Comparison of ENCODE assay signal across 1 cellular context in the genomic region with DNA sequence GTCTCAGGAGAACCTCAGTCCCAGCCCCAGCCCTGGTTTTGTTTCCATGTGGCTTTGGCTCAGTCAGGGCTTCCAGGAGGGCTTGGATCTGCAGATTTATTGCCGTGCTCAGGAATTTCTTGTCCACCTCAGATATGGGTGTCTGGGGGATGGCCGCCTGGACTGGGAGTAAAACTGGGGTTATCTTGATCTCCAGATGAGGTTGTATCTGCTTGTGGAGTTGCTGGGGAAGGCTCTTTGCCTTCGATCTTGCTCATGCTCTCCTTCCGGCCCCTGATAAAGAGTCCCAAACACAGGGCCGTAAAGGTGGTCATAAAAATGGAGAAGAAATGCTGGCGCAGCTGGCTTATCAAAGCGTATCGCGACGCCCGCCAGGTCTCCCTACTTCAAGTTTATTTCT.
TF ChIP-seq lines count a peak whose summit lies in the region.

No MANE protein-coding gene starts in this region.

TF ChIP-seq in K562, 482 proteins besides CTCF, POLR2A, EP300 and RAD21 (continues in another document):
- TF ChIP-seq RBM17 (IDR thresholded peaks at IDR 0.05; ENCODE audit: borderline replicate concordance, low read depth, low read length) (no peak), L3MBTL2 (IDR thresholded peaks at IDR 0.05) (peak; percentile 63; the same call in 1 of the 2 replicates), ZNF140 (CRISPR knock-in tag; IDR thresholded peaks at IDR 0.05) (no peak), TBL1XR1 (IDR thresholded peaks at IDR 0.05; ENCODE audit: low read length in 2 of 2) (peak in 1 of 2 experiments; percentile 67; a peak in 2 of 4 replicates), ZNF239 (CRISPR knock-in tag; IDR thresholded peaks at IDR 0.05) (no peak), CC2D1A (IDR thresholded peaks at IDR 0.05) (peak; percentile 22; the same call in 1 of the 2 replicates), PCBP1 (IDR thresholded peaks at IDR 0.05; ENCODE audit: low read depth, low read length, poor library complexity, severe bottlenecking) (no peak), ARID1B (IDR thresholded peaks at IDR 0.05) (peak; percentile 93), NCOA1 (IDR thresholded peaks at IDR 0.05; ENCODE audit: low read depth) (0 out of 2 replicates have a peak, but pooled peaks have one; percentile 25), NRF1 (conservative IDR thresholded peaks at IDR 0.05 in 1 of 2, IDR thresholded peaks at IDR 0.05 in 1 of 2) (peak; percentile 59 to 68), ZNF76 (CRISPR knock-in tag; IDR thresholded peaks at IDR 0.05; ENCODE audit: borderline replicate concordance) (no peak), ZBTB8A (IDR thresholded peaks at IDR 0.05; ENCODE audit: partially characterized antibody) (no peak), CBFA2T2 (conservative IDR thresholded peaks at IDR 0.05) (peak; percentile 88), ZBTB7A (IDR thresholded peaks at IDR 0.05; ENCODE audit: borderline replicate concordance, control insufficient read depth, low read depth, low read length) (peak; percentile 46; the same call in 1 of the 2 replicates), KLF16 (IDR thresholded peaks at IDR 0.05) (peak; percentile 82), NR4A1 (CRISPR knock-in tag; IDR thresholded peaks at IDR 0.05) (no peak), NR4A1 (tag; IDR thresholded peaks at IDR 0.05) (no peak), CCNT2 (IDR thresholded peaks at IDR 0.05; ENCODE audit: borderline replicate concordance, extremely low read depth, insufficient read length, low read depth, low read length) (peak; percentile 73), MYNN (IDR thresholded peaks at IDR 0.05) (no peak), MYNN (CRISPR knock-in tag; IDR thresholded peaks at IDR 0.05) (no peak), ZNF134 (CRISPR knock-in tag; conservative IDR thresholded peaks at IDR 0.05) (peak; percentile 67), ELF1 (tag; IDR thresholded peaks at IDR 0.05) (0 out of 2 replicates have a peak, but pooled peaks have one; percentile 27), TEAD4 (IDR thresholded peaks at IDR 0.05; ENCODE audit: low read length) (peak; percentile 93), TEAD4 (CRISPR knock-in tag; IDR thresholded peaks at IDR 0.05; ENCODE audit: borderline replicate concordance) (no peak), ETV1 (tag; conservative IDR thresholded peaks at IDR 0.05; ENCODE audit: low read depth) (peak; percentile 61), BHLHE40 (IDR thresholded peaks at IDR 0.05; ENCODE audit: low read length) (0 out of 2 replicates have a peak, but pooled peaks have one; percentile 10), RBM25 (IDR thresholded peaks at IDR 0.05; ENCODE audit: low read depth, low read length, severe bottlenecking) (no peak), FOXJ2 (tag; IDR thresholded peaks at IDR 0.05) (no peak), HNRNPH1 (optimal IDR thresholded peaks at IDR 0.05; ENCODE audit: low read depth, low read length) (no peak), NR2C2 (CRISPR knock-in tag; IDR thresholded peaks at IDR 0.05) (no peak), NR2C2 (tag; IDR thresholded peaks at IDR 0.05) (peak; percentile 46; the same call in 1 of the 2 replicates), SOX6 (IDR thresholded peaks at IDR 0.05) (peak; percentile 82), ZEB2 (IDR thresholded peaks at IDR 0.05) (peak; percentile 50), TCFL5 (CRISPR knock-in tag; conservative IDR thresholded peaks at IDR 0.05) (no peak), PYGO2 (tag; IDR thresholded peaks at IDR 0.05) (no peak), RCOR1 (IDR thresholded peaks at IDR 0.05; ENCODE audit: borderline replicate concordance in 1 of 2, low read depth in 2 of 2, low read length in 2 of 2) (peak in 1 of 2 experiments; percentile 94; a peak in 3 of 4 replicates), CXXC5 (CRISPR knock-in tag; IDR thresholded peaks at IDR 0.05) (peak; percentile 56), POLR2AphosphoS5 (IDR thresholded peaks at IDR 0.05; ENCODE audit: control insufficient read depth, insufficient read depth, low read depth, low read length) (peak; percentile 69; the same call in 1 of the 2 replicates), NFE2 (IDR thresholded peaks at IDR 0.05; ENCODE audit: low read depth) (0 out of 2 replicates have a peak, but pooled peaks have one; percentile 19), NFYB (IDR thresholded peaks at IDR 0.05; ENCODE audit: extremely low read depth, insufficient read length) (no peak), HMGN3 (IDR thresholded peaks at IDR 0.05; ENCODE audit: borderline replicate concordance, extremely low read depth, insufficient read length, low read depth, low read length) (peak; percentile 63), NR2C1 (IDR thresholded peaks at IDR 0.05) (no peak), NR2C1 (tag; IDR thresholded peaks at IDR 0.05) (peak; percentile 40), SMARCA4 (IDR thresholded peaks at IDR 0.05) (peak; percentile 86), TCF3 (CRISPR knock-in tag; IDR thresholded peaks at IDR 0.05) (peak; percentile 83), NCOR1 (IDR thresholded peaks at IDR 0.05) (peak; percentile 80), JUND (IDR thresholded peaks at IDR 0.05; ENCODE audit: borderline replicate concordance, low read depth, low read length) (peak; percentile 57; the same call in 1 of the 2 replicates), JUND (tag; IDR thresholded peaks at IDR 0.05; ENCODE audit: borderline replicate concordance, low read depth, low read length) (peak; percentile 31; the same call in 1 of the 3 replicates), CBFA2T3 (IDR thresholded peaks at IDR 0.05) (peak; percentile 94), TAL1 (IDR thresholded peaks at IDR 0.05) (peak; percentile 89)
- TF ChIP-seq, protein P1, sequence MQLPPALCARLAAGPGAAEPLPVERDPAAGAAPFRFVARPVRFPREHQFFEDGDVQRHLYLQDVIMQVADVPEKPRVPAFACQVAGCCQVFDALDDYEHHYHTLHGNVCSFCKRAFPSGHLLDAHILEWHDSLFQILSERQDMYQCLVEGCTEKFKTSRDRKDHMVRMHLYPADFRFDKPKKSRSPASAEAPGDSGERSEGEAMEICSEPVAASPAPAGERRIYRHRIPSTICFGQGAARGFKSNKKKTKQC (CRISPR knock-in tag; IDR thresholded peaks at IDR 0.05): no peak
- TF ChIP-seq, protein P2, sequence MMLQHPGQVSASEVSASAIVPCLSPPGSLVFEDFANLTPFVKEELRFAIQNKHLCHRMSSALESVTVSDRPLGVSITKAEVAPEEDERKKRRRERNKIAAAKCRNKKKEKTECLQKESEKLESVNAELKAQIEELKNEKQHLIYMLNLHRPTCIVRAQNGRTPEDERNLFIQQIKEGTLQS (IDR thresholded peaks at IDR 0.05): 0 out of 2 replicates have a peak, but pooled peaks have one; percentile 6
- TF ChIP-seq, protein P2 (CRISPR knock-in tag; conservative IDR thresholded peaks at IDR 0.05): no peak
- TF ChIP-seq, protein P3, sequence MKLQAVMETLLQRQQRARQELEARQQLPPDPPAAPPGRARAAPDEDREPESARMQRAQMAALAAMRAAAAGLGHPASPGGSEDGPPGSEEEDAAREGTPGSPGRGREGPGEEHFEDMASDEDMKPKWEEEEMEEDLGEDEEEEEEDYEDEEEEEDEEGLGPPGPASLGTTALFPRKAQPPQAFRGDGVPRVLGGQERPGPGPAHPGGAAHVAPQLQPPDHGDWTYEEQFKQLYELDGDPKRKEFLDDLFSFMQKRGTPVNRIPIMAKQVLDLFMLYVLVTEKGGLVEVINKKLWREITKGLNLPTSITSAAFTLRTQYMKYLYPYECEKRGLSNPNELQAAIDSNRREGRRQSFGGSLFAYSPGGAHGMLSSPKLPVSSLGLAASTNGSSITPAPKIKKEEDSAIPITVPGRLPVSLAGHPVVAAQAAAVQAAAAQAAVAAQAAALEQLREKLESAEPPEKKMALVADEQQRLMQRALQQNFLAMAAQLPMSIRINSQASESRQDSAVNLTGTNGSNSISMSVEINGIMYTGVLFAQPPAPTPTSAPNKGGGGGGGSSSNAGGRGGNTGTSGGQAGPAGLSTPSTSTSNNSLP (IDR thresholded peaks at IDR 0.05; ENCODE audit: borderline replicate concordance, low read depth, low read length): peak; percentile 55; the same call in 1 of the 2 replicates
- TF ChIP-seq, protein P4, sequence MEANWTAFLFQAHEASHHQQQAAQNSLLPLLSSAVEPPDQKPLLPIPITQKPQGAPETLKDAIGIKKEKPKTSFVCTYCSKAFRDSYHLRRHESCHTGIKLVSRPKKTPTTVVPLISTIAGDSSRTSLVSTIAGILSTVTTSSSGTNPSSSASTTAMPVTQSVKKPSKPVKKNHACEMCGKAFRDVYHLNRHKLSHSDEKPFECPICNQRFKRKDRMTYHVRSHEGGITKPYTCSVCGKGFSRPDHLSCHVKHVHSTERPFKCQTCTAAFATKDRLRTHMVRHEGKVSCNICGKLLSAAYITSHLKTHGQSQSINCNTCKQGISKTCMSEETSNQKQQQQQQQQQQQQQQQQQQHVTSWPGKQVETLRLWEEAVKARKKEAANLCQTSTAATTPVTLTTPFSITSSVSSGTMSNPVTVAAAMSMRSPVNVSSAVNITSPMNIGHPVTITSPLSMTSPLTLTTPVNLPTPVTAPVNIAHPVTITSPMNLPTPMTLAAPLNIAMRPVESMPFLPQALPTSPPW (CRISPR knock-in tag; IDR thresholded peaks at IDR 0.05): 0 out of 2 replicates have a peak, but pooled peaks have one; percentile 16
- TF ChIP-seq, protein P5, sequence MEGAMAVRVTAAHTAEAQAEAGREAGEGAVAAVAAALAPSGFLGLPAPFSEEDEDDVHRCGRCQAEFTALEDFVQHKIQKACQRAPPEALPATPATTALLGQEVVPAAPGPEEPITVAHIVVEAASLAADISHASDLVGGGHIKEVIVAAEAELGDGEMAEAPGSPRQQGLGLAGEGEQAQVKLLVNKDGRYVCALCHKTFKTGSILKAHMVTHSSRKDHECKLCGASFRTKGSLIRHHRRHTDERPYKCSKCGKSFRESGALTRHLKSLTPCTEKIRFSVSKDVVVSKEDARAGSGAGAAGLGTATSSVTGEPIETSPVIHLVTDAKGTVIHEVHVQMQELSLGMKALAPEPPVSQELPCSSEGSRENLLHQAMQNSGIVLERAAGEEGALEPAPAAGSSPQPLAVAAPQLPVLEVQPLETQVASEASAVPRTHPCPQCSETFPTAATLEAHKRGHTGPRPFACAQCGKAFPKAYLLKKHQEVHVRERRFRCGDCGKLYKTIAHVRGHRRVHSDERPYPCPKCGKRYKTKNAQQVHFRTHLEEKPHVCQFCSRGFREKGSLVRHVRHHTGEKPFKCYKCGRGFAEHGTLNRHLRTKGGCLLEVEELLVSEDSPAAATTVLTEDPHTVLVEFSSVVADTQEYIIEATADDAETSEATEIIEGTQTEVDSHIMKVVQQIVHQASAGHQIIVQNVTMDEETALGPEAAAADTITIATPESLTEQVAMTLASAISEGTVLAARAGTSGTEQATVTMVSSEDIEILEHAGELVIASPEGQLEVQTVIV (CRISPR knock-in tag; IDR thresholded peaks at IDR 0.05; ENCODE audit: borderline replicate concordance): no peak
- TF ChIP-seq, protein P6, sequence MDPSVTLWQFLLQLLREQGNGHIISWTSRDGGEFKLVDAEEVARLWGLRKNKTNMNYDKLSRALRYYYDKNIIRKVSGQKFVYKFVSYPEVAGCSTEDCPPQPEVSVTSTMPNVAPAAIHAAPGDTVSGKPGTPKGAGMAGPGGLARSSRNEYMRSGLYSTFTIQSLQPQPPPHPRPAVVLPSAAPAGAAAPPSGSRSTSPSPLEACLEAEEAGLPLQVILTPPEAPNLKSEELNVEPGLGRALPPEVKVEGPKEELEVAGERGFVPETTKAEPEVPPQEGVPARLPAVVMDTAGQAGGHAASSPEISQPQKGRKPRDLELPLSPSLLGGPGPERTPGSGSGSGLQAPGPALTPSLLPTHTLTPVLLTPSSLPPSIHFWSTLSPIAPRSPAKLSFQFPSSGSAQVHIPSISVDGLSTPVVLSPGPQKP (CRISPR knock-in tag; IDR thresholded peaks at IDR 0.05): no peak
- TF ChIP-seq, protein P7, sequence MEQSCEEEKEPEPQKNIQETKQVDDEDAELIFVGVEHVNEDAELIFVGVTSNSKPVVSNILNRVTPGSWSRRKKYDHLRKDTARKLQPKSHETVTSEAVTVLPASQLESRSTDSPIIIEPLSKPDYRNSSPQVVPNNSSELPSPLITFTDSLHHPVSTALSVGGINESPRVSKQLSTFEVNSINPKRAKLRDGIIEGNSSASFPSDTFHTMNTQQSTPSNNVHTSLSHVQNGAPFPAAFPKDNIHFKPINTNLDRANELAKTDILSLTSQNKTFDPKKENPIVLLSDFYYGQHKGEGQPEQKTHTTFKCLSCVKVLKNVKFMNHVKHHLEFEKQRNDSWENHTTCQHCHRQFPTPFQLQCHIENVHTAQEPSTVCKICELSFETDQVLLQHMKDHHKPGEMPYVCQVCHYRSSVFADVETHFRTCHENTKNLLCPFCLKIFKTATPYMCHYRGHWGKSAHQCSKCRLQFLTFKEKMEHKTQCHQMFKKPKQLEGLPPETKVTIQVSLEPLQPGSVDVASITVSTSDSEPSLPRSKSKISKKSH (CRISPR knock-in tag; IDR thresholded peaks at IDR 0.05): no peak
- TF ChIP-seq, protein P8, sequence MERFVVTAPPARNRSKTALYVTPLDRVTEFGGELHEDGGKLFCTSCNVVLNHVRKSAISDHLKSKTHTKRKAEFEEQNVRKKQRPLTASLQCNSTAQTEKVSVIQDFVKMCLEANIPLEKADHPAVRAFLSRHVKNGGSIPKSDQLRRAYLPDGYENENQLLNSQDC (CRISPR knock-in tag; IDR thresholded peaks at IDR 0.05): no peak
- TF ChIP-seq, protein P9, sequence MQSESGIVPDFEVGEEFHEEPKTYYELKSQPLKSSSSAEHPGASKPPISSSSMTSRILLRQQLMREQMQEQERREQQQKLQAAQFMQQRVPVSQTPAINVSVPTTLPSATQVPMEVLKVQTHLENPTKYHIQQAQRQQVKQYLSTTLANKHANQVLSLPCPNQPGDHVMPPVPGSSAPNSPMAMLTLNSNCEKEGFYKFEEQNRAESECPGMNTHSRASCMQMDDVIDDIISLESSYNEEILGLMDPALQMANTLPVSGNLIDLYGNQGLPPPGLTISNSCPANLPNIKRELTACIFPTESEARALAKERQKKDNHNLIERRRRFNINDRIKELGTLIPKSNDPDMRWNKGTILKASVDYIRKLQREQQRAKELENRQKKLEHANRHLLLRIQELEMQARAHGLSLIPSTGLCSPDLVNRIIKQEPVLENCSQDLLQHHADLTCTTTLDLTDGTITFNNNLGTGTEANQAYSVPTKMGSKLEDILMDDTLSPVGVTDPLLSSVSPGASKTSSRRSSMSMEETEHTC (IDR thresholded peaks at IDR 0.05): 0 out of 2 replicates have a peak, but pooled peaks have one; percentile 23
